29 cellular contexts compared by ENCODE assay signal in the genomic region with DNA sequence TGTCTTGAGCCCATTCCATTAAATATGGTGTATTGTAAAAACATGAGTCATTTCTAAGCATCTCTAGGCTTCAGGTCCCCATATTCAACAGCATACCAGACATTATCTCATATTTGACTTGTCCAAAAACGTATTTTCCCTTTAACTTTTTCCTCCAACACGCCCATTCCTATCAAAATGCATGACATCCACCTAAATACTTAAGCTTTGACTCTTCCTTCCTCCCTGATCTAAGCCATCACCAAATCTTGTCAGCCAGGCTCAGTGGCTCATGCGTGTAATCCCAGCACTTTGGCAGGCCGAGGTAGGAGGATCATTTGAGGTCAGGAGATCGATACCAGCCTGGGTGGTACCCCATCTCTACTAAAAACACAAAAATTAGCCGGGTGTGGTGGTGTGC.
"Had no signal": no experiment of that assay in that cellular context is flagged by ENCODE, and none has a peak within 500 bp of the region (broad histone marks: within the 10 kb centered on the region; RNA-seq: fewer than 3 reads in every experiment).

No MANE protein-coding gene starts in this region.

- DNase-seq: naive thymus-derived CD8-positive, alpha-beta T cell; nephron progenitor cell; nucleus accumbens; posterior cingulate gyrus; psoas muscle; right cardiac atrium; right lobe of liver; sigmoid colon; small intestine; stimulated activated CD4-positive, alpha-beta T cell treated with anti-CD3 and anti-CD28 coated beads, Interleukin-1b, Interleukin-23, amount 100 ng/mL, for 48 hours; stimulated activated CD4-positive, alpha-beta T cell treated with anti-CD3 and anti-CD28 coated beads, Interleukin-4, amount 100 ng/mL, for 1 hour; stimulated activated CD4-positive, alpha-beta T cell treated with anti-CD3 and anti-CD28 coated beads, Interleukin-4, amount 100 ng/mL, for 4 hours; stimulated activated CD8-positive, alpha-beta memory T cell treated with anti-CD3 and anti-CD28 coated beads, Interleukin-4, amount 100 ng/mL, for 48 hours; stimulated activated naive CD4-positive, alpha-beta T cell; stimulated activated naive CD8-positive, alpha-beta T cell treated with anti-CD3 and anti-CD28 coated beads, Interleukin-15, amount 100 ng/mL, for 72 hours; stimulated activated naive CD8-positive, alpha-beta T cell treated with anti-CD3 and anti-CD28 coated beads, Interleukin-15, Interleukin-2, amounts not matched to agents 100 U/mL and 50 U/mL, for 24 hours; substantia nigra; testis; tibial artery; transverse colon; upper lobe of left lung had no signal

- H3K4me1 ChIP-seq: parathyroid adenoma, right lobe of liver, suprapubic skin, testis, transverse colon, upper lobe of left lung, vagina had no signal

- H3K27me3 ChIP-seq: neutrophil, right lobe of liver, sigmoid colon, suprapubic skin, testis, tibial artery, transverse colon, upper lobe of left lung, vagina had no signal

- H3K4me1 Mint-ChIP-seq: nephron progenitor cell; neural crest cell; stimulated activated naive CD8-positive, alpha-beta T cell treated with anti-CD3 and anti-CD28 coated beads, Interleukin-15, amount 100 ng/mL, for 72 hours had no signal

- H3K36me3 ChIP-seq: transverse colon had no signal

- H3K27me3 Mint-ChIP-seq: naive thymus-derived CD8-positive, alpha-beta T cell; natural killer cell treated with Interleukin-12 subunit alpha and Interleukin-12 subunit beta and Interleukin-15 and Interleukin-18, amount 100 ng/mL, for 72 hours; progenitor cell of endocrine pancreas; stimulated activated memory B cell treated with anti-CD40 and anti-IgM and Interleukin-4, amounts not matched to agents 10 μg/mL and 1 μg/mL and 100 μg/mL, for 72 hours; stimulated activated naive CD8-positive, alpha-beta T cell treated with anti-CD3 and anti-CD28 coated beads, Interleukin-15, amount 100 ng/mL, for 72 hours had no signal

- ATAC-seq: naive thymus-derived CD8-positive, alpha-beta T cell; natural killer cell treated with Interleukin-12 subunit alpha and Interleukin-12 subunit beta and Interleukin-15 and Interleukin-18, amount 100 ng/mL, for 72 hours; psoas muscle; right cardiac atrium; right lobe of liver; stimulated activated memory B cell treated with anti-CD40 and anti-IgM and Interleukin-4, amounts not matched to agents 10 μg/mL and 1 μg/mL and 100 μg/mL, for 72 hours; stimulated activated naive CD8-positive, alpha-beta T cell treated with anti-CD3 and anti-CD28 coated beads, Interleukin-15, amount 100 ng/mL, for 72 hours; stimulated activated naive CD8-positive, alpha-beta T cell treated with anti-CD3 and anti-CD28 coated beads, Interleukin-15, Interleukin-2, amounts not matched to agents 100 U/mL and 50 U/mL, for 24 hours had no signal

- H3K27ac ChIP-seq: neutrophil, parathyroid adenoma, psoas muscle, right lobe of liver, sigmoid colon, suprapubic skin, testis, tibial artery, transverse colon, upper lobe of left lung, vagina had no signal

- H3K9me3 ChIP-seq: neutrophil, psoas muscle, right lobe of liver, sigmoid colon, suprapubic skin, testis, tibial artery, transverse colon, upper lobe of left lung, vagina had no signal

- H3K4me3 ChIP-seq: psoas muscle, right lobe of liver, sigmoid colon, suprapubic skin, testis, tibial artery, transverse colon, upper lobe of left lung, vagina had no signal

- H3K4me3 Mint-ChIP-seq: naive thymus-derived CD8-positive, alpha-beta T cell; natural killer cell treated with Interleukin-12 subunit alpha and Interleukin-12 subunit beta and Interleukin-15 and Interleukin-18, amount 100 ng/mL, for 72 hours; nephron progenitor cell; stimulated activated memory B cell treated with anti-CD40 and anti-IgM and Interleukin-4, amounts not matched to agents 10 μg/mL and 1 μg/mL and 100 μg/mL, for 72 hours; stimulated activated naive CD8-positive, alpha-beta T cell treated with anti-CD3 and anti-CD28 coated beads, Interleukin-15, amount 100 ng/mL, for 72 hours had no signal

- H3K9me3 Mint-ChIP-seq: naive thymus-derived CD8-positive, alpha-beta T cell; natural killer cell treated with Interleukin-12 subunit alpha and Interleukin-12 subunit beta and Interleukin-15 and Interleukin-18, amount 100 ng/mL, for 72 hours; nephron progenitor cell; neural crest cell; stimulated activated memory B cell treated with anti-CD40 and anti-IgM and Interleukin-4, amounts not matched to agents 10 μg/mL and 1 μg/mL and 100 μg/mL, for 72 hours; stimulated activated naive CD8-positive, alpha-beta T cell treated with anti-CD3 and anti-CD28 coated beads, Interleukin-15, amount 100 ng/mL, for 72 hours had no signal

- H3K27ac Mint-ChIP-seq: natural killer cell treated with Interleukin-12 subunit alpha and Interleukin-12 subunit beta and Interleukin-15 and Interleukin-18, amount 100 ng/mL, for 72 hours; nephron progenitor cell; progenitor cell of endocrine pancreas; stimulated activated memory B cell treated with anti-CD40 and anti-IgM and Interleukin-4, amounts not matched to agents 10 μg/mL and 1 μg/mL and 100 μg/mL, for 72 hours; stimulated activated naive CD8-positive, alpha-beta T cell treated with anti-CD3 and anti-CD28 coated beads, Interleukin-15, amount 100 ng/mL, for 72 hours had no signal
